13 cellular contexts compared by ENCODE assay signal in genomic region chr17:82736511-82737185, GRCh38. TPM values are rescaled to one million over a fixed set of nuclear protein-coding genes. Genes with fewer than 3 reads are reported as not detected.
DNase-seq lines count a peak whose midpoint lies in the region; ATAC-seq, FAIRE-seq and TF ChIP-seq lines count a peak whose summit lies in the region.
"Had no signal": no experiment of that assay in that cellular context is flagged by ENCODE, and none has a peak within 500 bp of the region (broad histone marks: within the 10 kb centered on the region; RNA-seq: fewer than 3 reads in every experiment).

No MANE protein-coding gene starts in this region.

- CTCF ChIA-PET in Calu3 (lab: Charles Lee), result no interaction called here

- H3K27me3 ChIP-seq in skeletal muscle tissue (ENCODE audit: control insufficient read depth in 3 of 3, insufficient read depth in 3 of 3, low read length in 3 of 3) (no peaks in the 10 kb centered on the region), small intestine (ENCODE audit: control insufficient read depth in 2 of 2, insufficient read depth in 2 of 2, low read length in 2 of 2) (no peaks in the 10 kb centered on the region)

- H3K36me3 ChIP-seq in kidney (ENCODE audit: control insufficient read depth in 1 of 2, insufficient read depth in 2 of 2, low read length in 2 of 2) (peaks cover 10 to 25% of the 10 kb centered on the region in 2 donors), skeletal muscle tissue (ENCODE audit: control insufficient read depth in 3 of 3, insufficient read depth in 3 of 3, low read length in 3 of 3) (peaks cover 20 to 32% (median 26%) of the 10 kb centered on the region in 3 donors), small intestine (ENCODE audit: control insufficient read depth in 2 of 2, insufficient read depth in 2 of 2, low read length in 2 of 2) (peaks cover 3 to 6% of the 10 kb centered on the region in 2 donors)

- H3K27ac ChIP-seq in kidney (ENCODE audit: low read depth in 2 of 2, low read length in 2 of 2), result peak overlapping the region; percentile 69 to 92
- peak overlapping the region; percentile 57 for H3K27ac ChIP-seq in skeletal muscle tissue (ENCODE audit: low read depth, low read length)
- H3K27ac ChIP-seq in small intestine (ENCODE audit: low read depth in 1 of 2, low read length in 1 of 2), result no peak overlapping the region

- H3K4me1 Mint-ChIP-seq in Calu3 (ENCODE audit: low read depth, unreplicated experiment), result no peaks in the 10 kb centered on the region
- no peaks in the 10 kb centered on the region for H3K4me1 Mint-ChIP-seq in activated T-helper 1 cell treated with anti-CD3 and anti-CD28 coated beads, Interleukin-12 subunit alpha, Interleukin-12 subunit beta, Interleukin-2, Interleukin-4 antibody, amounts not matched to agents 30 ng/mL and 10 ng/mL and 1 ng/mL, durations not matched to agents 14 hours and 24 hours and 36 hours (ENCODE audit: low read depth)
- H3K4me1 Mint-ChIP-seq: activated CD4-positive, alpha-beta T cell treated with anti-CD3 and anti-CD28 coated beads, Interleukin-2, amount 10 ng/mL, durations not matched to agents 7 days and 5 days had no signal

- DNase-seq in Calu3 (no peak), kidney (peak; percentile 63), small intestine (no peak), NCI-H526 treated with DMSO at 0.1 percent for 48 hours (lab: John Stamatoyannopoulos, UW) (no peak), mesenteric fat pad (ENCODE audit: low spot score) (no peak)
- DNase-seq in activated T-helper 1 cell treated with anti-CD3 and anti-CD28 coated beads, Interleukin-12 subunit alpha, Interleukin-12 subunit beta, Interleukin-2, Interleukin-4 antibody, amounts not matched to agents 30 ng/mL and 10 ng/mL and 1 ng/mL, durations not matched to agents 14 hours and 24 hours and 36 hours (ENCODE audit: low spot score), result no peak
- DNase-seq: activated CD4-positive, alpha-beta T cell treated with anti-CD3 and anti-CD28 coated beads, Interleukin-2, amount 10 ng/mL, durations not matched to agents 7 days and 5 days; activated gamma-delta T cell treated with Interleukin-2 at 50 U/mL for 16 hours; NCI-H1930; NK-92 treated with Interleukin-12 subunit alpha and Interleukin-12 subunit beta, amount 100 ng/mL, for 24 hours; SW 1271 had no signal

- intact Hi-C loops in Calu3 (cut with micrococcal nuclease; ENCODE audit: unreplicated experiment), result no loop called here
- intact Hi-C loops in activated T-helper 1 cell treated with anti-CD3 and anti-CD28 coated beads, Interleukin-12 subunit alpha, Interleukin-12 subunit beta, Interleukin-2, Interleukin-4 antibody, amounts not matched to agents 30 ng/mL and 10 ng/mL and 1 ng/mL, durations not matched to agents 14 hours and 24 hours and 36 hours (cut with micrococcal nuclease), result no loop called here
- intact Hi-C loops in kidney (cut with DNase I), result no loop called here

- no peak for ATAC-seq in GM21515 (IDR thresholded peaks at IDR 0.05; ENCODE audit: unreplicated experiment)

- H3K9ac ChIP-seq in kidney (ENCODE audit: low read length in 2 of 2) (peak overlapping the region; percentile 24 to 80), skeletal muscle tissue (ENCODE audit: low read depth in 1 of 3, low read length in 3 of 3) (peak overlapping the region; percentile 83 to 93 (median 85))

- no peak for TF ChIP-seq CTCF in Calu3 (IDR thresholded peaks at IDR 0.05; ENCODE audit: unreplicated experiment)
- no peak for TF ChIP-seq CTCF in kidney (IDR thresholded peaks at IDR 0.05; ENCODE audit: borderline replicate concordance, extremely low read depth, insufficient read depth)

- H3K4me3 Mint-ChIP-seq in Calu3 (ENCODE audit: low read depth, unreplicated experiment), result peak overlapping the region; percentile 68
- peak overlapping the region; percentile 65 for H3K4me3 Mint-ChIP-seq in activated T-helper 1 cell treated with anti-CD3 and anti-CD28 coated beads, Interleukin-12 subunit alpha, Interleukin-12 subunit beta, Interleukin-2, Interleukin-4 antibody, amounts not matched to agents 30 ng/mL and 10 ng/mL and 1 ng/mL, durations not matched to agents 14 hours and 24 hours and 36 hours

- H3K9me3 ChIP-seq in kidney (ENCODE audit: control insufficient read depth in 1 of 2, low read length in 2 of 2), result no peaks in the 10 kb centered on the region
- peaks cover 2 to 4% (median 3%) of the 10 kb centered on the region in 3 donors for H3K9me3 ChIP-seq in skeletal muscle tissue (ENCODE audit: control insufficient read depth in 3 of 3, low read length in 3 of 3)
- no peaks in the 10 kb centered on the region for H3K9me3 ChIP-seq in small intestine (ENCODE audit: control insufficient read depth, low read depth)

- no peaks in the 10 kb centered on the region for H3K27me3 Mint-ChIP-seq in Calu3 (ENCODE audit: unreplicated experiment)
- no peaks in the 10 kb centered on the region for H3K27me3 Mint-ChIP-seq in activated T-helper 1 cell treated with anti-CD3 and anti-CD28 coated beads, Interleukin-12 subunit alpha, Interleukin-12 subunit beta, Interleukin-2, Interleukin-4 antibody, amounts not matched to agents 30 ng/mL and 10 ng/mL and 1 ng/mL, durations not matched to agents 14 hours and 24 hours and 36 hours (ENCODE audit: insufficient read depth)
- H3K27me3 Mint-ChIP-seq: activated CD4-positive, alpha-beta T cell treated with anti-CD3 and anti-CD28 coated beads, Interleukin-2, amount 10 ng/mL, durations not matched to agents 7 days and 5 days had no signal

- H3K9me3 Mint-ChIP-seq in Calu3 (ENCODE audit: low read depth, unreplicated experiment), result peaks cover 5% of the 10 kb centered on the region
- H3K9me3 Mint-ChIP-seq in activated T-helper 1 cell treated with anti-CD3 and anti-CD28 coated beads, Interleukin-12 subunit alpha, Interleukin-12 subunit beta, Interleukin-2, Interleukin-4 antibody, amounts not matched to agents 30 ng/mL and 10 ng/mL and 1 ng/mL, durations not matched to agents 14 hours and 24 hours and 36 hours, result peaks cover 17% of the 10 kb centered on the region

- H3K36me3 Mint-ChIP-seq in Calu3 (ENCODE audit: insufficient read depth, unreplicated experiment), result peaks cover 37% of the 10 kb centered on the region
- H3K36me3 Mint-ChIP-seq in activated T-helper 1 cell treated with anti-CD3 and anti-CD28 coated beads, Interleukin-12 subunit alpha, Interleukin-12 subunit beta, Interleukin-2, Interleukin-4 antibody, amounts not matched to agents 30 ng/mL and 10 ng/mL and 1 ng/mL, durations not matched to agents 14 hours and 24 hours and 36 hours (ENCODE audit: low read depth), result peaks cover 27% of the 10 kb centered on the region

- FAIRE-seq in kidney (lab: Jason Lieb, UNC) (no peak), small intestine (lab: Jason Lieb, UNC) (no peak)

- H3K4me3 ChIP-seq in kidney (ENCODE audit: low read length in 2 of 2) (peak overlapping the region; percentile 70 to 79), skeletal muscle tissue (ENCODE audit: low read length in 3 of 3) (peak overlapping the region; percentile 38 to 83 (median 75)), small intestine (ENCODE audit: low read depth in 1 of 2, low read length in 2 of 2) (peak overlapping the region in 1 of 2 donors; percentile 66)

- H3K27ac Mint-ChIP-seq in Calu3 (ENCODE audit: unreplicated experiment), result no peak overlapping the region
- no peak overlapping the region for H3K27ac Mint-ChIP-seq in activated T-helper 1 cell treated with anti-CD3 and anti-CD28 coated beads, Interleukin-12 subunit alpha, Interleukin-12 subunit beta, Interleukin-2, Interleukin-4 antibody, amounts not matched to agents 30 ng/mL and 10 ng/mL and 1 ng/mL, durations not matched to agents 14 hours and 24 hours and 36 hours
- H3K27ac Mint-ChIP-seq: activated CD4-positive, alpha-beta T cell treated with anti-CD3 and anti-CD28 coated beads, Interleukin-2, amount 10 ng/mL, durations not matched to agents 7 days and 5 days had no signal

- TSS peak; percentile 29 for BruUV-seq in Calu3 (replicated peaks; lab: Mats Ljungman, UMichigan)

- H3K4me1 ChIP-seq in kidney (ENCODE audit: control insufficient read depth in 1 of 2, insufficient read depth in 1 of 2, low read depth in 1 of 2, low read length in 2 of 2), result peaks cover 8 to 9% of the 10 kb centered on the region in 2 donors
- H3K4me1 ChIP-seq in skeletal muscle tissue (ENCODE audit: control insufficient read depth in 3 of 3, insufficient read depth in 3 of 3, low read length in 3 of 3), result peaks cover 8 to 29% (median 25%) of the 10 kb centered on the region in 3 donors
- no peaks in the 10 kb centered on the region for H3K4me1 ChIP-seq in small intestine (ENCODE audit: control insufficient read depth in 2 of 2, insufficient read depth in 1 of 2, low read depth in 1 of 2, low read length in 1 of 2)

- 74 to 87% (median 77%) methylated on average over 18 of the region's 18 CpGs for WGBS in small intestine, 3 donors

RNA-seq across cellular contexts. Expression of gene FN3K, which starts 1.2 kb away (rescaled TPM):
- total RNA-seq in Calu3 (2022), result 13.4 and 15.5 TPM in 2 replicates
- total RNA-seq in activated T-helper 1 cell treated with anti-CD3 and anti-CD28 coated beads, Interleukin-12 subunit alpha, Interleukin-12 subunit beta, Interleukin-2, Interleukin-4 antibody, amounts not matched to agents 30 ng/mL and 10 ng/mL and 1 ng/mL, durations not matched to agents 14 hours and 24 hours and 36 hours, result 1.9 and 2.7 TPM in 2 replicates
- 33.3 TPM for total RNA-seq in kidney
- polyA plus RNA-seq in kidney (ENCODE audit: insufficient read depth, low read depth, low replicate concordance), result 114 TPM
- 4.7 TPM for total RNA-seq in skeletal muscle tissue
- 10 to 100 TPM; 17.9 to 24.6 (median 22.4) TPM for polyA plus RNA-seq in small intestine
- 19.3 TPM for total RNA-seq in mesenteric fat pad

RNA-seq across cellular contexts. Expression of gene TBCD, which starts 15.2 kb away (rescaled TPM):
- total RNA-seq in Calu3 (2022) (76.6 and 90.7 TPM in 2 replicates), kidney (72.8 TPM), skeletal muscle tissue (27.1 TPM), mesenteric fat pad (128 TPM)
- total RNA-seq in activated T-helper 1 cell treated with anti-CD3 and anti-CD28 coated beads, Interleukin-12 subunit alpha, Interleukin-12 subunit beta, Interleukin-2, Interleukin-4 antibody, amounts not matched to agents 30 ng/mL and 10 ng/mL and 1 ng/mL, durations not matched to agents 14 hours and 24 hours and 36 hours, result 106 and 111 TPM in 2 replicates
- polyA plus RNA-seq in kidney (ENCODE audit: insufficient read depth, low read depth, low replicate concordance) (78.7 TPM), small intestine (10 to 100 TPM; 38.7 to 83.7 (median 62.1) TPM)

RNA-seq across cellular contexts. Expression of gene FN3KRP, which starts 20.1 kb away (rescaled TPM):
- total RNA-seq in Calu3 (2022) (44.2 and 49.9 TPM in 2 replicates), kidney (30.6 TPM), skeletal muscle tissue (14.1 TPM), mesenteric fat pad (20.4 TPM)
- 37.6 and 43.7 TPM in 2 replicates for total RNA-seq in activated T-helper 1 cell treated with anti-CD3 and anti-CD28 coated beads, Interleukin-12 subunit alpha, Interleukin-12 subunit beta, Interleukin-2, Interleukin-4 antibody, amounts not matched to agents 30 ng/mL and 10 ng/mL and 1 ng/mL, durations not matched to agents 14 hours and 24 hours and 36 hours
- polyA plus RNA-seq in kidney (ENCODE audit: insufficient read depth, low read depth, low replicate concordance) (36.6 TPM), small intestine (10 to 100 TPM; 20.3 to 27.3 (median 25.8) TPM)

RNA-seq across cellular contexts. Expression of gene RAB40B, which starts 38.1 kb away (rescaled TPM):
- total RNA-seq in Calu3 (2022), result 20.5 and 21.9 TPM in 2 replicates
- total RNA-seq in activated T-helper 1 cell treated with anti-CD3 and anti-CD28 coated beads, Interleukin-12 subunit alpha, Interleukin-12 subunit beta, Interleukin-2, Interleukin-4 antibody, amounts not matched to agents 30 ng/mL and 10 ng/mL and 1 ng/mL, durations not matched to agents 14 hours and 24 hours and 36 hours, result 3.6 and 5.2 TPM in 2 replicates
- 21.7 TPM for total RNA-seq in kidney
- 36.1 TPM for polyA plus RNA-seq in kidney (ENCODE audit: insufficient read depth, low read depth, low replicate concordance)
- 12.0 TPM for total RNA-seq in skeletal muscle tissue
- polyA plus RNA-seq in small intestine, result 10 to 100 TPM in 1 of 3 donors, 1 to 10 TPM in 2; 8.1 to 18.6 (median 9.3) TPM
- total RNA-seq in mesenteric fat pad, result 5.5 TPM

Comparison
In these comparisons a context has a peak if more than half of its experiments do, and no peak if none do; other contexts are left out.
1. H3K27ac ChIP-seq: peak in kidney (2 of 2) and skeletal muscle tissue (single experiment); none in small intestine (0 of 2).